In genomic region chr12:112198120-112198733, GRCh38 we compare ENCODE assay signal across 8 cellular contexts.
DNase-seq lines count a peak whose midpoint lies in the region; ATAC-seq, FAIRE-seq and TF ChIP-seq lines count a peak whose summit lies in the region.
"Had no signal": no experiment of that assay in that cellular context is flagged by ENCODE, and none has a peak within 500 bp of the region (broad histone marks: within the 10 kb centered on the region; RNA-seq: fewer than 3 reads in every experiment).

No MANE protein-coding gene starts in this region.

- peaks cover 0 to 6% (median 2%) of the 10 kb centered on the region in 3 donors for H3K4me1 Mint-ChIP-seq in T-cell

- H3K4me2 ChIP-seq in GM12878 (ENCODE audit: control insufficient read depth, insufficient read depth): no peak overlapping the region

- RAD21 ChIA-PET in GM12878 (lab: Charles Lee; ENCODE audit: unreplicated experiment): interaction anchor here (0.6 to 4.0 kb wide), 6 partner anchors 10 to 254 kb away, joined by 3 to 76 read pairs (median 4); no protein-coding TSS in a partner anchor

- TF ChIP-seq POLR2A in NB4 (IDR thresholded peaks at IDR 0.05; ENCODE audit: extremely low read depth, insufficient read length): no peak
- no peak for TF ChIP-seq POLR2A in GM12878 (IDR thresholded peaks at IDR 0.05; ENCODE audit: low read depth, low read length)

- CTCF ChIA-PET in T-cell (lab: Charles Lee) (interaction anchor here (0.6 to 3.7 kb wide), 5 partner anchors 10 to 189 kb away, joined by 3 to 29 read pairs (median 4); no protein-coding TSS in a partner anchor), GM12878 (lab: Yijun Ruan, JAX) (interaction anchor here (0.7 to 11.1 kb wide), 35 partner anchors 10 to 328 kb away, joined by 3 to 140 read pairs (median 4); partner anchors contain the start of gene TRAFD1)

- no peak overlapping the region for H3K9ac ChIP-seq in GM12878 (ENCODE audit: control insufficient read depth, insufficient read depth, low read length)

- H3K36me3 Mint-ChIP-seq in T-cell: peaks cover 37% of the 10 kb centered on the region

- in situ Hi-C loops in GM12878 (cut with MboI): loop anchor here (5.0 kb wide), 1 partner anchor 189 kb away; no protein-coding TSS in a partner anchor

- no peak overlapping the region for H3K4me3 ChIP-seq in NB4 (ENCODE audit: low read depth, low read length)
- H3K4me3 ChIP-seq in GM12878: no peak overlapping the region

- peak; percentile 60 to 80 (median 73) for ATAC-seq in T-cell (replicated peaks in 1 of 4)
- peak; percentile 99 for ATAC-seq in GM12878

- FAIRE-seq in GM12878 (lab: Jason Lieb, UNC): peak; percentile 78
- FAIRE-seq: endometrium had no signal

- peaks cover 10 to 34% of the 10 kb centered on the region in 2 experiments for H3K36me3 ChIP-seq in GM12878 (ENCODE audit: control insufficient read depth in 2 of 2, insufficient read depth in 2 of 2, low read length in 1 of 2)

- H3K27me3 Mint-ChIP-seq in T-cell: no peaks in the 10 kb centered on the region

- DNase-seq in NB4 (ENCODE audit: low read depth) (peak; percentile 77), T-cell (peak in 30 of 34 experiments; percentile 4 to 52 (median 28)), GM12878 (ENCODE audit: low read depth, low spot score) (no peak), inferior parietal cortex (ENCODE audit: extremely low spot score) (peak; percentile 63), T-helper 9 cell (no peak)
- DNase-seq in stimulated activated CD4-positive, alpha-beta T cell treated with anti-CD3 and anti-CD28 coated beads, Interleukin-2, amount 100 ng/mL, for 24 hours: peak; percentile 49 to 58

- H3K79me2 ChIP-seq in GM12878 (ENCODE audit: control insufficient read depth, insufficient read depth, low read length): no peaks in the 10 kb centered on the region

- H3K9me3 Mint-ChIP-seq in T-cell: no peaks in the 10 kb centered on the region

- H3K9me3 ChIP-seq in GM12878 (replicated peaks; ENCODE audit: control insufficient read depth, insufficient read depth, low read length): no peaks in the 10 kb centered on the region

- H3K4me3 Mint-ChIP-seq in T-cell: no peak overlapping the region

- H3K27ac ChIP-seq in GM12878 (ENCODE audit: control insufficient read depth, insufficient read depth): no peak overlapping the region

- BruUV-seq in GM12878 (replicated peaks; lab: Mats Ljungman, UMichigan): no TSS peak

- peak; percentile 76 for TF ChIP-seq RAD21 in GM12878 (IDR thresholded peaks at IDR 0.05; ENCODE audit: insufficient read depth, low read depth, low read length)

- no peaks in the 10 kb centered on the region for H4K20me1 ChIP-seq in GM12878 (ENCODE audit: control insufficient read depth, insufficient read depth)

- POLR2A ChIA-PET in T-cell (lab: Charles Lee): interaction anchor here in 1 of 2 donors (0.5 kb wide), 1 partner anchor 182 kb away, joined by 4 read pairs; no protein-coding TSS in a partner anchor
- POLR2A ChIA-PET in GM12878 (lab: Charles Lee): interaction anchor here (0.6 kb wide), 1 partner anchor 253 kb away, joined by 5 read pairs; no protein-coding TSS in a partner anchor

- no peaks in the 10 kb centered on the region for H3K27me3 ChIP-seq in GM12878 (replicated peaks in 1 of 2; ENCODE audit: control insufficient read depth in 2 of 2, insufficient read depth in 2 of 2, low read length in 1 of 2)

- intact Hi-C loops in GM12878 (cut with micrococcal nuclease; ENCODE audit: unreplicated experiment): loop anchor here (1.0 to 2.0 kb wide), 2 partner anchors 189 to 213 kb away; no protein-coding TSS in a partner anchor

- WGBS in GM12878 (ENCODE audit: insufficient coverage, insufficient replicate concordance, low lambda C conversion rate, missing lambda C conversion rate): 92% methylated on average over 9 of the region's 9 CpGs

- H3K4me1 ChIP-seq in GM12878 (ENCODE audit: control insufficient read depth, insufficient read depth, low read length): no peaks in the 10 kb centered on the region

- peak; percentile 76 for TF ChIP-seq CTCF in GM12872 (IDR thresholded peaks at IDR 0.05; ENCODE audit: insufficient read depth, low read depth, low read length)
- TF ChIP-seq CTCF in NB4 (IDR thresholded peaks at IDR 0.05; ENCODE audit: low read depth, low read length): peak; percentile 79
- peak; percentile 67 to 72 (median 71) for TF ChIP-seq CTCF in GM12878 (IDR thresholded peaks at IDR 0.05 in 2 of 3, conservative IDR thresholded peaks at IDR 0.05 in 1 of 3; ENCODE audit: control insufficient read depth in 2 of 3, extremely low read depth in 1 of 3, insufficient read depth in 1 of 3, low read depth in 3 of 3, low read length in 3 of 3)

- no peak for TF ChIP-seq EP300 in GM12878 (IDR thresholded peaks at IDR 0.05; ENCODE audit: borderline replicate concordance in 1 of 2, control insufficient read depth in 1 of 2, low read depth in 2 of 2, low read length in 2 of 2)

- H2AFZ ChIP-seq in GM12878 (ENCODE audit: control insufficient read depth, low read depth, low read length): no peak overlapping the region

- no peak overlapping the region for H3K27ac Mint-ChIP-seq in T-cell

- SMC1A ChIA-PET in GM12878 (lab: Charles Lee; ENCODE audit: uncharacterized antibody, unreplicated experiment): interaction anchor here (0.9 to 3.6 kb wide), 16 partner anchors 19 to 372 kb away, joined by 3 to 48 read pairs (median 3); no protein-coding TSS in a partner anchor

TF ChIP-seq in GM12878, 131 proteins besides CTCF, POLR2A, EP300 and RAD21:
- TF ChIP-seq ZNF622 (IDR thresholded peaks at IDR 0.05) (no peak), ZNF384 (IDR thresholded peaks at IDR 0.05; ENCODE audit: borderline replicate concordance, low read depth, low read length) (no peak), YY1 (IDR thresholded peaks at IDR 0.05; ENCODE audit: low read depth, low read length) (0 out of 2 replicates have a peak, but pooled peaks have one; percentile 12), MTA3 (IDR thresholded peaks at IDR 0.05; ENCODE audit: borderline replicate concordance, low read length) (no peak), SMC3 (IDR thresholded peaks at IDR 0.05; ENCODE audit: borderline replicate concordance, low read length) (peak; percentile 76)

Comparison
In these comparisons a context has a peak if more than half of its experiments do, and no peak if none do; other contexts are left out.
1. DNase-seq: peak in NB4 (single experiment), T-cell (30 of 34), inferior parietal cortex (single experiment) and stimulated activated CD4-positive, alpha-beta T cell treated with anti-CD3 and anti-CD28 coated beads, Interleukin-2, amount 100 ng/mL, for 24 hours (2 of 2); none in GM12878 (single experiment) and T-helper 9 cell (single experiment).
2. Peak in every context shown above with its lines, with median percentiles within 50 percentile points of each other: CTCF ChIP-seq.